Comparison of ENCODE assay signal across 9 cellular contexts in the genomic region with DNA sequence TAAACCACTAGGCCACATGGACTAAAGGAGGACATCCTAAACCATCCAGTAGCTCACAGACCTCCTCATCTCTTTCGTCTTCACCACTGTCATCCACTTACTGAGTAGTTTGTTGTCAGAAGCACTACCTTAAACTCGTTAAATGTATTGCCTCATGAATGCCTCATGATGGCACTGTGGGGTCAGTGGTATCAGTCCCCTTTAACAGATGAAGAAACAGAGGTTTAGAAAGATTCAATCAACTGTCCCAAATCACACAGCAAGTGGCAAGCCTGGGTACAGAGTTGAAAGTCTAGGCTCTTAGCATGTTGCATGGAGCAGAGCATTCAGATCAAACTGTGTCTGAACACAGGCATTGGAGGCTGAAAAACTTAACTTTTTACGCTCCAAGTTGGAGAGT.
DNase-seq lines count a peak whose midpoint lies in the region; ATAC-seq and TF ChIP-seq lines count a peak whose summit lies in the region.
"Had no signal": no experiment of that assay in that cellular context is flagged by ENCODE, and none has a peak within 500 bp of the region (broad histone marks: within the 10 kb centered on the region; RNA-seq: fewer than 3 reads in every experiment).

No MANE protein-coding gene starts in this region.

- peak; percentile 16 for DNase-seq in activated CD8-positive, alpha-beta T cell treated with anti-CD3 and anti-CD28 coated beads for 36 hours
- DNase-seq in activated CD8-positive, alpha-beta T cell treated with anti-CD3 and anti-CD28 coated beads, Interleukin-2, amount 10 ng/mL, durations not matched to agents 7 days and 5 days: no peak
- DNase-seq in MM.1S (peak; percentile 53), T47D (ENCODE audit: low read depth in 1 of 2, low spot score in 1 of 2) (peak; percentile 16 to 58), adrenal gland (no peak), Right ventricle myocardium superior (no peak)
- no peak for DNase-seq in stimulated activated effector memory CD8-positive, alpha-beta T cell treated with anti-CD3 and anti-CD28 coated beads, Interleukin-12 subunit alpha, Interleukin-12 subunit beta, amount 100 ng/mL, for 72 hours (ENCODE audit: low spot score in 2 of 2)
- DNase-seq in effector CD4-positive, alpha-beta T cell: no peak
- DNase-seq: activated CD4-positive, alpha-beta T cell treated with anti-CD3 and anti-CD28 coated beads, Interleukin-2, amount 50 U/mL, for 4 hours had no signal

- no peak overlapping the region for H3K4me2 ChIP-seq in MM.1S (ENCODE audit: low read depth, low read length)

- in situ Hi-C loops in T47D (cut with HindIII; ENCODE audit: low pct_unique_long_range_greater_than_20kb, low sequenced_read_pairs): no loop called here

- peak; percentile 21 for TF ChIP-seq CTCF in activated CD8-positive, alpha-beta T cell treated with anti-CD3 and anti-CD28 coated beads for 36 hours (IDR thresholded peaks at IDR 0.05)
- TF ChIP-seq CTCF in MM.1S (IDR thresholded peaks at IDR 0.05; ENCODE audit: low read length): peak; percentile 74
- peak in 1 of 6 experiments; percentile 11 for TF ChIP-seq CTCF in adrenal gland (IDR thresholded peaks at IDR 0.05)

- H2AFZ ChIP-seq in MM.1S (ENCODE audit: low read length): no peak overlapping the region

- no peaks in the 10 kb centered on the region for H3K9me3 Mint-ChIP-seq in activated CD8-positive, alpha-beta T cell treated with anti-CD3 and anti-CD28 coated beads for 36 hours
- H3K9me3 Mint-ChIP-seq in activated CD8-positive, alpha-beta T cell treated with anti-CD3 and anti-CD28 coated beads, Interleukin-2, amount 10 ng/mL, durations not matched to agents 7 days and 5 days (ENCODE audit: insufficient read depth): no peaks in the 10 kb centered on the region
- no peaks in the 10 kb centered on the region for H3K9me3 Mint-ChIP-seq in stimulated activated effector memory CD8-positive, alpha-beta T cell treated with anti-CD3 and anti-CD28 coated beads, Interleukin-12 subunit alpha, Interleukin-12 subunit beta, amount 100 ng/mL, for 72 hours

- H4K20me1 ChIP-seq in MM.1S (ENCODE audit: insufficient read depth, low read length): no peaks in the 10 kb centered on the region

- H3K9me3 ChIP-seq in MM.1S (replicated peaks; ENCODE audit: insufficient read depth, low read length): no peaks in the 10 kb centered on the region
- no peaks in the 10 kb centered on the region for H3K9me3 ChIP-seq in adrenal gland (replicated peaks in 1 of 3)

- H3K4me1 ChIP-seq in MM.1S (ENCODE audit: low read length): no peaks in the 10 kb centered on the region
- H3K4me1 ChIP-seq in adrenal gland (replicated peaks in 1 of 2): no peaks in the 10 kb centered on the region

- H3K4me3 ChIP-seq in MM.1S (ENCODE audit: low read length) (no peak overlapping the region), adrenal gland (no peak overlapping the region)

- H3K27me3 ChIP-seq in MM.1S (replicated peaks; ENCODE audit: insufficient read depth, low read length) (no peaks in the 10 kb centered on the region), adrenal gland (no peaks in the 10 kb centered on the region)

- H3K36me3 Mint-ChIP-seq in activated CD8-positive, alpha-beta T cell treated with anti-CD3 and anti-CD28 coated beads for 36 hours (ENCODE audit: low read depth): no peaks in the 10 kb centered on the region
- H3K36me3 Mint-ChIP-seq in activated CD8-positive, alpha-beta T cell treated with anti-CD3 and anti-CD28 coated beads, Interleukin-2, amount 10 ng/mL, durations not matched to agents 7 days and 5 days (ENCODE audit: low read depth): no peaks in the 10 kb centered on the region
- no peaks in the 10 kb centered on the region for H3K36me3 Mint-ChIP-seq in stimulated activated effector memory CD8-positive, alpha-beta T cell treated with anti-CD3 and anti-CD28 coated beads, Interleukin-12 subunit alpha, Interleukin-12 subunit beta, amount 100 ng/mL, for 72 hours

- no peaks in the 10 kb centered on the region for H3F3A ChIP-seq in MM.1S (ENCODE audit: insufficient read depth, low read length)

- no peak for TF ChIP-seq POLR2A in adrenal gland (IDR thresholded peaks at IDR 0.05)

- no peak for ATAC-seq in activated CD8-positive, alpha-beta T cell treated with anti-CD3 and anti-CD28 coated beads for 36 hours
- ATAC-seq in activated CD8-positive, alpha-beta T cell treated with anti-CD3 and anti-CD28 coated beads, Interleukin-2, amount 10 ng/mL, durations not matched to agents 7 days and 5 days: no peak
- peak; percentile 33 for ATAC-seq in stimulated activated effector memory CD8-positive, alpha-beta T cell treated with anti-CD3 and anti-CD28 coated beads, Interleukin-12 subunit alpha, Interleukin-12 subunit beta, amount 100 ng/mL, for 72 hours
- no peak for ATAC-seq in Right ventricle myocardium superior (ENCODE audit: poor library complexity)

- no peaks in the 10 kb centered on the region for H3K79me2 ChIP-seq in MM.1S (ENCODE audit: low read length)

- H3K27ac ChIP-seq in MM.1S (ENCODE audit: low read length) (no peak overlapping the region), adrenal gland (no peak overlapping the region)

- no peaks in the 10 kb centered on the region for H3K36me3 ChIP-seq in MM.1S (replicated peaks; ENCODE audit: insufficient read depth, low read length)
- no peaks in the 10 kb centered on the region for H3K36me3 ChIP-seq in adrenal gland (replicated peaks in 1 of 2)

- H3K27ac Mint-ChIP-seq in activated CD8-positive, alpha-beta T cell treated with anti-CD3 and anti-CD28 coated beads for 36 hours: no peak overlapping the region
- H3K27ac Mint-ChIP-seq in activated CD8-positive, alpha-beta T cell treated with anti-CD3 and anti-CD28 coated beads, Interleukin-2, amount 10 ng/mL, durations not matched to agents 7 days and 5 days: no peak overlapping the region
- no peak overlapping the region for H3K27ac Mint-ChIP-seq in stimulated activated effector memory CD8-positive, alpha-beta T cell treated with anti-CD3 and anti-CD28 coated beads, Interleukin-12 subunit alpha, Interleukin-12 subunit beta, amount 100 ng/mL, for 72 hours

- no peaks in the 10 kb centered on the region for H3K9me2 ChIP-seq in MM.1S (replicated peaks; ENCODE audit: insufficient read depth, low read length)

- WGBS in adrenal gland, 4 donors: 29 to 68% (median 51%) methylated on average over 3 of the region's 3 CpGs

- no peaks in the 10 kb centered on the region for H3K4me1 Mint-ChIP-seq in activated CD8-positive, alpha-beta T cell treated with anti-CD3 and anti-CD28 coated beads for 36 hours (ENCODE audit: low read depth)
- no peaks in the 10 kb centered on the region for H3K4me1 Mint-ChIP-seq in activated CD8-positive, alpha-beta T cell treated with anti-CD3 and anti-CD28 coated beads, Interleukin-2, amount 10 ng/mL, durations not matched to agents 7 days and 5 days (ENCODE audit: low read depth)
- no peaks in the 10 kb centered on the region for H3K4me1 Mint-ChIP-seq in stimulated activated effector memory CD8-positive, alpha-beta T cell treated with anti-CD3 and anti-CD28 coated beads, Interleukin-12 subunit alpha, Interleukin-12 subunit beta, amount 100 ng/mL, for 72 hours

- H3K4me3 Mint-ChIP-seq in activated CD8-positive, alpha-beta T cell treated with anti-CD3 and anti-CD28 coated beads for 36 hours: no peak overlapping the region
- no peak overlapping the region for H3K4me3 Mint-ChIP-seq in activated CD8-positive, alpha-beta T cell treated with anti-CD3 and anti-CD28 coated beads, Interleukin-2, amount 10 ng/mL, durations not matched to agents 7 days and 5 days
- no peak overlapping the region for H3K4me3 Mint-ChIP-seq in stimulated activated effector memory CD8-positive, alpha-beta T cell treated with anti-CD3 and anti-CD28 coated beads, Interleukin-12 subunit alpha, Interleukin-12 subunit beta, amount 100 ng/mL, for 72 hours

- no peak overlapping the region for H3K9ac ChIP-seq in MM.1S (ENCODE audit: low read length)

- CTCF ChIA-PET in activated CD8-positive, alpha-beta T cell treated with anti-CD3 and anti-CD28 coated beads for 36 hours (lab: Charles Lee): interaction anchor here (0.8 to 1.6 kb wide), 5 partner anchors 23 to 698 kb away, joined by 3 to 5 read pairs (median 3); no protein-coding TSS in a partner anchor
- CTCF ChIA-PET in activated CD8-positive, alpha-beta T cell treated with anti-CD3 and anti-CD28 coated beads, Interleukin-2, amount 10 ng/mL, durations not matched to agents 7 days and 5 days (lab: Charles Lee): no interaction called here

- intact Hi-C loops in activated CD8-positive, alpha-beta T cell treated with anti-CD3 and anti-CD28 coated beads for 36 hours (cut with micrococcal nuclease): no loop called here
- intact Hi-C loops in adrenal gland (cut with DNase I) (loop anchor here (10.0 kb wide), 1 partner anchor 699 kb away; no protein-coding TSS in a partner anchor), Right ventricle myocardium superior (cut with DNase I) (loop anchor here (10.0 kb wide), 1 partner anchor 699 kb away; no protein-coding TSS in a partner anchor)

- peaks cover 13% of the 10 kb centered on the region for H3K27me3 Mint-ChIP-seq in activated CD8-positive, alpha-beta T cell treated with anti-CD3 and anti-CD28 coated beads for 36 hours
- H3K27me3 Mint-ChIP-seq in activated CD8-positive, alpha-beta T cell treated with anti-CD3 and anti-CD28 coated beads, Interleukin-2, amount 10 ng/mL, durations not matched to agents 7 days and 5 days (ENCODE audit: low read depth): peaks cover 16% of the 10 kb centered on the region

- POLR2A ChIA-PET in activated CD8-positive, alpha-beta T cell treated with anti-CD3 and anti-CD28 coated beads for 36 hours (lab: Charles Lee): no interaction called here
- POLR2A ChIA-PET in activated CD8-positive, alpha-beta T cell treated with anti-CD3 and anti-CD28 coated beads, Interleukin-2, amount 10 ng/mL, durations not matched to agents 7 days and 5 days (lab: Charles Lee): no interaction called here

Comparison
In these comparisons a context has a peak if more than half of its experiments do, and no peak if none do; other contexts are left out.
1. DNase-seq: peak in activated CD8-positive, alpha-beta T cell treated with anti-CD3 and anti-CD28 coated beads for 36 hours (single experiment), MM.1S (single experiment) and T47D (2 of 2); none in activated CD8-positive, alpha-beta T cell treated with anti-CD3 and anti-CD28 coated beads, Interleukin-2, amount 10 ng/mL, durations not matched to agents 7 days and 5 days (single experiment), stimulated activated effector memory CD8-positive, alpha-beta T cell treated with anti-CD3 and anti-CD28 coated beads, Interleukin-12 subunit alpha, Interleukin-12 subunit beta, amount 100 ng/mL, for 72 hours (0 of 2), effector CD4-positive, alpha-beta T cell (single experiment), adrenal gland (0 of 7) and Right ventricle myocardium superior (single experiment).